In genomic region chr19:51137812-51138425, GRCh38 we compare ENCODE assay signal across 16 cellular contexts. TPM values are rescaled to one million over a fixed set of nuclear protein-coding genes. Genes with fewer than 3 reads are reported as not detected.
DNase-seq lines count a peak whose midpoint lies in the region; ATAC-seq and TF ChIP-seq lines count a peak whose summit lies in the region.
"Had no signal": no experiment of that assay in that cellular context is flagged by ENCODE, and none has a peak within 500 bp of the region (broad histone marks: within the 10 kb centered on the region; RNA-seq: fewer than 3 reads in every experiment).

No MANE protein-coding gene starts in this region.

- H4K20me1 ChIP-seq in PC-3 (ENCODE audit: low read length): no peaks in the 10 kb centered on the region

- no peak for TF ChIP-seq CTCF in CD14-positive monocyte (IDR thresholded peaks at IDR 0.05)
- TF ChIP-seq CTCF in HL-60 (IDR thresholded peaks at IDR 0.05; ENCODE audit: insufficient read depth, low read length): no peak
- no peak for TF ChIP-seq CTCF in left lung (IDR thresholded peaks at IDR 0.05)
- TF ChIP-seq CTCF in PC-3 (conservative IDR thresholded peaks at IDR 0.05; ENCODE audit: low read depth, low read length): no peak

- H3K36me3 ChIP-seq in left lung (no peaks in the 10 kb centered on the region), PC-3 (ENCODE audit: low read depth, low read length) (no peaks in the 10 kb centered on the region)
- H3K36me3 ChIP-seq: BE2C had no signal

- H3K9ac ChIP-seq in PC-3 (ENCODE audit: low read length): no peak overlapping the region

- H3K27me3 Mint-ChIP-seq in CD14-positive monocyte (ENCODE audit: low read depth in 3 of 3): no peaks in the 10 kb centered on the region

- POLR2A ChIA-PET in PC-3 (lab: Charles Lee; ENCODE audit: unreplicated experiment): no interaction called here

- no peak for DNase-seq in CD14-positive monocyte (ENCODE audit: low spot score)
- peak in 1 of 2 experiments; percentile 5 for DNase-seq in HL-60 (ENCODE audit: low read depth in 1 of 2, low spot score in 1 of 2)
- no peak for DNase-seq in left lung
- peak; percentile 23 for DNase-seq in stimulated activated CD8-positive, alpha-beta memory T cell treated with anti-CD3 and anti-CD28 coated beads, Interleukin-4, amount 100 ng/mL, for 48 hours
- no peak for DNase-seq in PC-3
- DNase-seq in CD1c-positive myeloid dendritic cell (ENCODE audit: extremely low spot score): no peak
- no peak for DNase-seq in KG1 (lab: John Stamatoyannopoulos, UW)
- DNase-seq: BE2C, NCI-H187, NCI-H510A, SHP77 had no signal

- H3K9me3 ChIP-seq in left lung (peaks cover 0 to 2% of the 10 kb centered on the region in 2 donors), PC-3 (ENCODE audit: low read length) (no peaks in the 10 kb centered on the region)
- H3K9me3 ChIP-seq: BE2C had no signal

- H3K27ac ChIP-seq in HL-60 (replicated peaks) (peak overlapping the region; percentile 87), left lung (peak overlapping the region; percentile 39 to 93), PC-3 (ENCODE audit: low read length) (no peak overlapping the region)

- no TSS peak for BruUV-seq in PC-3 (replicated peaks; lab: Mats Ljungman, UMichigan)

- H3K36me3 Mint-ChIP-seq in CD14-positive monocyte: peaks cover 37 to 69% of the 10 kb centered on the region in 2 donors

- no peak overlapping the region for H3K4me2 ChIP-seq in PC-3 (ENCODE audit: low read length)

- no peaks in the 10 kb centered on the region for H3K79me2 ChIP-seq in PC-3 (ENCODE audit: low read length)

- no peak for ATAC-seq in left lung
- ATAC-seq in PC-3: no peak

- no peaks in the 10 kb centered on the region for H3K9me2 ChIP-seq in PC-3 (replicated peaks; ENCODE audit: low read length)

- CTCF ChIA-PET in PC-3 (lab: Charles Lee): no interaction called here

- H3K4me3 Mint-ChIP-seq in CD14-positive monocyte: peak overlapping the region; percentile 31 to 86
- H3K4me3 Mint-ChIP-seq: nephron; T-helper 1 cell treated with Interleukin-12 subunit alpha and Interleukin-12 subunit beta and Interleukin-4 antibody, amounts not matched to agents 30 μg/mL and 1 μg/mL, for 36 hours had no signal

- H3K4me3 ChIP-seq in HL-60 (replicated peaks; ENCODE audit: insufficient read depth, low read length): no peak overlapping the region
- H3K4me3 ChIP-seq in left lung: no peak overlapping the region
- H3K4me3 ChIP-seq in PC-3 (ENCODE audit: low read length): no peak overlapping the region

- H2AFZ ChIP-seq in PC-3 (ENCODE audit: low read length): no peak overlapping the region

- no peaks in the 10 kb centered on the region for H3K27me3 ChIP-seq in HL-60 (ENCODE audit: insufficient read depth, poor library complexity, severe bottlenecking)
- H3K27me3 ChIP-seq in left lung: peaks cover 0 to 37% of the 10 kb centered on the region in 2 donors
- peaks cover 85% of the 10 kb centered on the region for H3K27me3 ChIP-seq in PC-3 (ENCODE audit: low read length)

- intact Hi-C loops in CD14-positive monocyte (cut with micrococcal nuclease) (loop anchor here in 1 of 2 donors (1.0 to 2.0 kb wide), 2 partner anchors 10 to 15 kb away; no protein-coding TSS in a partner anchor), left lung (cut with DNase I) (no loop called here), PC-3 (cut with micrococcal nuclease) (no loop called here)

- H3F3A ChIP-seq in PC-3 (ENCODE audit: low read length, unreplicated experiment): no peaks in the 10 kb centered on the region

- H3K9me3 Mint-ChIP-seq in CD14-positive monocyte: no peaks in the 10 kb centered on the region

- H3K27ac Mint-ChIP-seq in CD14-positive monocyte: peak overlapping the region; percentile 98 to 100 (median 100)
- H3K27ac Mint-ChIP-seq: nephron; T-helper 1 cell treated with Interleukin-12 subunit alpha and Interleukin-12 subunit beta and Interleukin-4 antibody, amounts not matched to agents 30 μg/mL and 1 μg/mL, for 36 hours had no signal

- H3K4me1 Mint-ChIP-seq in CD14-positive monocyte: peaks cover 90% of the 10 kb centered on the region
- H3K4me1 Mint-ChIP-seq: nephron had no signal

- H3K4me1 ChIP-seq in left lung (peaks cover 0 to 93% of the 10 kb centered on the region in 2 donors), PC-3 (ENCODE audit: insufficient read depth, low read length) (no peaks in the 10 kb centered on the region)
- H3K4me1 ChIP-seq: BE2C had no signal

RNA-seq across cellular contexts. Expression of gene SIGLEC7, which starts 4.2 kb away (rescaled TPM):
- polyA plus RNA-seq in CD14-positive monocyte: 10 to 100 TPM; 71.8 to 93.3 TPM
- total RNA-seq in left lung: 10 to 100 TPM in 1 of 2 donors, 1 to 10 TPM in 1; 7.3 to 10.4 TPM
- not detected in 2 replicates for total RNA-seq in PC-3 (2014; rRNA removed)
- total RNA-seq: endothelial cell of umbilical vein, lung microvascular endothelial cell had no signal
- polyA plus RNA-seq: endothelial cell of umbilical vein had no signal

RNA-seq across cellular contexts. Expression of gene SIGLEC9, which starts 13.2 kb away (rescaled TPM):
- 100 to 1,000 TPM in 1 of 2 donors, 10 to 100 TPM in 1; 87.5 to 133 TPM for polyA plus RNA-seq in CD14-positive monocyte
- 10 to 100 TPM in 1 of 2 donors, 1 to 10 TPM in 1; 8.0 to 46.5 TPM for total RNA-seq in left lung
- not detected in 2 replicates for total RNA-seq in PC-3 (2014; rRNA removed)
- total RNA-seq: endothelial cell of umbilical vein had no signal
- polyA plus RNA-seq: endothelial cell of umbilical vein had no signal

RNA-seq across cellular contexts. Expression of gene CTU1, which starts 29.7 kb away (rescaled TPM):
- polyA plus RNA-seq in CD14-positive monocyte: 1 to 10 TPM in 1 of 2 donors, under 1 TPM in 1; 0.75 to 3.0 TPM
- total RNA-seq in left lung: 1 to 10 TPM; 7.4 to 9.9 TPM
- total RNA-seq in PC-3 (2014; rRNA removed): 29.0 and 40.8 TPM in 2 replicates

RNA-seq across cellular contexts. Expression of gene KLK14, which starts 55.2 kb away (rescaled TPM):
- polyA plus RNA-seq in CD14-positive monocyte: not detected
- total RNA-seq in left lung (under 1 TPM; 0.26 to 0.37 TPM), PC-3 (2014; rRNA removed) (not detected in 2 replicates)
- total RNA-seq: endothelial cell of umbilical vein, frontal cortex, lung microvascular endothelial cell had no signal
